In the genomic region with DNA sequence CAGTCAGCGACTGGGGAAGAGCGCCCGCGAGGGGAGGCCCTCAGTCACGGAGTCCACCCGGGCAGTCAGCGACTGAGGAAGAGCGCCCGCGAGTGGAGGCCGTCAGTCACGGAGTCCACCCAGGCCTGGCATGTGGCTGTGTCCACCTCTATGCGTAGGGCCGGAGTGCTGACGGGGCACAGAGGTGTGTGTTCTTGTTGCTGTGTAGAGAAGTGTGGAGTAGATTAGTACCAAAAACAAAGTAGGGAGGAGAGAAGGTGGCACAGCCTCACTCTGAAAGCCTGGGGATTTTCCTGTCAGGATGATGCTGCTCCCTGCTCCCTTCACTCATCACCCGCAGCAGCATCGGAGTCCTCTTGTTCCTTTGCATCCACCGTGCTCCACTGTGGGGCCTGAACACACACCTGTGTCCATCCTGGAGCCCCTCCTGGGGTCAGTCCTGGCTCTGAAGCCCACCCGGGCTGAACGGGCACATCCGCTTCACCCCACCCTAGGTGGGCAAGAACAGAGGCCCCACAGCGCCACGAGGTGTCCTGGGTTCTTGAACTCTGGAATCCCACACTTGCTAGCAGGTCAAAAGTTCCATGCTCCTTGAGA, we compare ENCODE assay signal across 4 cellular contexts.
TF ChIP-seq lines count a peak whose summit lies in the region.

No MANE protein-coding gene starts in this region.

TF ChIP-seq in SK-N-SH, 30 proteins besides CTCF, POLR2A, EP300 and RAD21:
- TF ChIP-seq JUND (IDR thresholded peaks at IDR 0.05) (no peak), NFIC (IDR thresholded peaks at IDR 0.05; ENCODE audit: borderline replicate concordance) (no peak), ELF1 (IDR thresholded peaks at IDR 0.05) (no peak)
- TF ChIP-seq, protein P1, sequence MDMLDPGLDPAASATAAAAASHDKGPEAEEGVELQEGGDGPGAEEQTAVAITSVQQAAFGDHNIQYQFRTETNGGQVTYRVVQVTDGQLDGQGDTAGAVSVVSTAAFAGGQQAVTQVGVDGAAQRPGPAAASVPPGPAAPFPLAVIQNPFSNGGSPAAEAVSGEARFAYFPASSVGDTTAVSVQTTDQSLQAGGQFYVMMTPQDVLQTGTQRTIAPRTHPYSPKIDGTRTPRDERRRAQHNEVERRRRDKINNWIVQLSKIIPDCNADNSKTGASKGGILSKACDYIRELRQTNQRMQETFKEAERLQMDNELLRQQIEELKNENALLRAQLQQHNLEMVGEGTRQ (IDR thresholded peaks at IDR 0.05; ENCODE audit: borderline replicate concordance, low read depth, low read length), result no peak

TF ChIP-seq in SK-N-SH treated with all-trans-retinoic acid at 6 μM for 48 hours, 23 proteins besides CTCF, POLR2A, EP300 and RAD21:
- TF ChIP-seq SNAI2 (CRISPR knock-in tag; IDR thresholded peaks at IDR 0.05) (no peak), ZNF8 (CRISPR knock-in tag; IDR thresholded peaks at IDR 0.05) (no peak), PPARA (CRISPR knock-in tag; IDR thresholded peaks at IDR 0.05; ENCODE audit: borderline replicate concordance) (no peak), ZFP30 (CRISPR knock-in tag; IDR thresholded peaks at IDR 0.05) (no peak), ESRRG (CRISPR knock-in tag; IDR thresholded peaks at IDR 0.05) (no peak), ZNF70 (CRISPR knock-in tag; IDR thresholded peaks at IDR 0.05) (no peak), BACH2 (CRISPR knock-in tag; IDR thresholded peaks at IDR 0.05; ENCODE audit: borderline replicate concordance) (no peak)
- TF ChIP-seq, protein P2, sequence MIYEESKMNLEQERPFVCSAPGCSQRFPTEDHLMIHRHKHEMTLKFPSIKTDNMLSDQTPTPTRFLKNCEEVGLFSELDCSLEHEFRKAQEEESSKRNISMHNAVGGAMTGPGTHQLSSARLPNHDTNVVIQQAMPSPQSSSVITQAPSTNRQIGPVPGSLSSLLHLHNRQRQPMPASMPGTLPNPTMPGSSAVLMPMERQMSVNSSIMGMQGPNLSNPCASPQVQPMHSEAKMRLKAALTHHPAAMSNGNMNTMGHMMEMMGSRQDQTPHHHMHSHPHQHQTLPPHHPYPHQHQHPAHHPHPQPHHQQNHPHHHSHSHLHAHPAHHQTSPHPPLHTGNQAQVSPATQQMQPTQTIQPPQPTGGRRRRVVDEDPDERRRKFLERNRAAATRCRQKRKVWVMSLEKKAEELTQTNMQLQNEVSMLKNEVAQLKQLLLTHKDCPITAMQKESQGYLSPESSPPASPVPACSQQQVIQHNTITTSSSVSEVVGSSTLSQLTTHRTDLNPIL (CRISPR knock-in tag; IDR thresholded peaks at IDR 0.05; ENCODE audit: low read depth), result no peak

TF ChIP-seq in GM12891, 5 proteins besides CTCF, POLR2A, EP300 and RAD21:
- TF ChIP-seq PAX5 (IDR thresholded peaks at IDR 0.05; ENCODE audit: insufficient read depth, low read length, severe bottlenecking), result no peak
- no peak for TF ChIP-seq TAF1 (IDR thresholded peaks at IDR 0.05; ENCODE audit: low read depth, low read length)
- no peak for TF ChIP-seq POLR2AphosphoS5 (IDR thresholded peaks at IDR 0.05; ENCODE audit: low read depth, low read length)
- TF ChIP-seq POU2F2 (IDR thresholded peaks at IDR 0.05; ENCODE audit: low read depth, low read length), result no peak
- TF ChIP-seq SPI1 (IDR thresholded peaks at IDR 0.05; ENCODE audit: low read depth, low read length), result no peak

TF ChIP-seq in GM23338, 12 proteins besides CTCF, POLR2A, EP300 and RAD21:
- no peak for TF ChIP-seq ZNF331 (CRISPR knock-in tag; IDR thresholded peaks at IDR 0.05; ENCODE audit: low read depth)
- no peak for TF ChIP-seq POLR2AphosphoS5 (IDR thresholded peaks at IDR 0.05; ENCODE audit: low read depth)
